ENCODE assay signal across 11 cellular contexts in the genomic region with DNA sequence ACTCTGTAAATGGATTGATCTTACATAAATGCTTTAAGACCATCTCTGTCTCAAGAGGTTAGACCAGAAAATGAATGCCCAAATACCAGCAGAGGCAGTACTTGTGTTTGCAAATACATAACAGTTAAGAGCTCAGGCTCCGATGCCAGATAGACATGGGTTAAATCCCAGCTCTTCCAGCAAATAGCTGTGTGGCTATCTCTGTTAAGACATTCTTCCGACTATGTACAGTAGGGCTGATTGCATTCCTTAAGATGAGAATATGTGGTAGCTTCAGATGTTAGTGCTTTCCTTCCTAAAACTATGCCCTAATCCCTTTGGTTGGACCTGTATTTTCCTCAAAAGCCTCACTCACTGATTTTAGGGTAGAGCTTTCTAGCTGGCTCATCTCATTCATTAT. TPM values are rescaled to one million over a fixed set of nuclear protein-coding genes. Genes with fewer than 3 reads are reported as not detected.
DNase-seq lines count a peak whose midpoint lies in the region; TF ChIP-seq lines count a peak whose summit lies in the region.
"Had no signal": no experiment of that assay in that cellular context is flagged by ENCODE, and none has a peak within 500 bp of the region (broad histone marks: within the 10 kb centered on the region; RNA-seq: fewer than 3 reads in every experiment).

No MANE protein-coding gene starts in this region.

- peak overlapping the region; percentile 83 for H3K4me3 Mint-ChIP-seq in activated CD4-positive, alpha-beta T cell treated with anti-CD3 and anti-CD28 coated beads, Interleukin-2, amount 10 ng/mL, durations not matched to agents 7 days and 5 days

- H3K79me2 ChIP-seq in Karpas-422 (ENCODE audit: low read length) (peaks cover 67% of the 10 kb centered on the region), trophoblast cell (ENCODE audit: control insufficient read depth, insufficient read depth, low read length, poor library complexity) (peaks cover 17% of the 10 kb centered on the region)

- peaks cover 6% of the 10 kb centered on the region; the same call in 1 of the 2 replicates for H4K20me1 ChIP-seq in Karpas-422 (ENCODE audit: insufficient read depth, low read depth, low read length)

- no peak overlapping the region for H2AK5ac ChIP-seq in trophoblast cell (ENCODE audit: low read length)

- no peak overlapping the region for H4K91ac ChIP-seq in trophoblast cell (ENCODE audit: low read depth, low read length)

- H3K4me2 ChIP-seq in Karpas-422 (ENCODE audit: low read depth, low read length, poor library complexity, severe bottlenecking) = peak overlapping the region; percentile 89
- H3K4me2 ChIP-seq in trophoblast cell (ENCODE audit: low read length) = peak overlapping the region; percentile 40

- no CpG with 5 or more reads among the region's 2 CpGs for WGBS in trophoblast cell (ENCODE audit: extremely low coverage, insufficient coverage, insufficient read length)

- H3K4me1 ChIP-seq in Karpas-422 (ENCODE audit: low read length) = peaks cover 54% of the 10 kb centered on the region
- H3K4me1 ChIP-seq in trophoblast cell (ENCODE audit: control insufficient read depth in 1 of 2, insufficient read depth in 2 of 2, low read length in 2 of 2) = peaks cover 0 to 8% of the 10 kb centered on the region in 2 experiments

- no peak for DNase-seq in activated CD4-positive, alpha-beta T cell treated with anti-CD3 and anti-CD28 coated beads, Interleukin-2, amount 10 ng/mL, durations not matched to agents 7 days and 5 days
- DNase-seq in activated CD4-positive, alpha-beta T cell treated with anti-CD3 and anti-CD28 coated beads, Interleukin-2, amount 50 U/mL, for 48 hours = no peak
- DNase-seq in Karpas-422 (no peak), coronary artery (ENCODE audit: low spot score) (no peak), trophoblast cell (no peak), dermis blood vessel endothelial cell (no peak), NCI-H226 (no peak), NCI-H2196 (lab: John Stamatoyannopoulos, UW; ENCODE audit: unreplicated experiment) (no peak)
- DNase-seq: activated CD4-positive, alpha-beta T cell treated with anti-CD3 and anti-CD28 coated beads, Interleukin-2, amount 50 U/mL, for 1 hour; activated naive CD8-positive, alpha-beta T cell treated with anti-CD3 and anti-CD28 coated beads, Interleukin-2, amount 10 ng/mL, durations not matched to agents 7 days and 5 days; stimulated activated naive CD4-positive, alpha-beta T cell treated with Interleukin-2 at 50 U/mL for 16 hours had no signal

- POLR2A ChIA-PET in activated CD4-positive, alpha-beta T cell treated with anti-CD3 and anti-CD28 coated beads, Interleukin-2, amount 10 ng/mL, durations not matched to agents 7 days and 5 days (lab: Charles Lee) = no interaction called here

- H3K9me3 Mint-ChIP-seq in activated CD4-positive, alpha-beta T cell treated with anti-CD3 and anti-CD28 coated beads, Interleukin-2, amount 10 ng/mL, durations not matched to agents 7 days and 5 days = no peaks in the 10 kb centered on the region
- H3K9me3 Mint-ChIP-seq: activated naive CD8-positive, alpha-beta T cell treated with anti-CD3 and anti-CD28 coated beads, Interleukin-2, amount 10 ng/mL, durations not matched to agents 7 days and 5 days had no signal

- H3K27ac Mint-ChIP-seq in activated CD4-positive, alpha-beta T cell treated with anti-CD3 and anti-CD28 coated beads, Interleukin-2, amount 10 ng/mL, durations not matched to agents 7 days and 5 days = no peak overlapping the region
- H3K27ac Mint-ChIP-seq: activated naive CD8-positive, alpha-beta T cell treated with anti-CD3 and anti-CD28 coated beads, Interleukin-2, amount 10 ng/mL, durations not matched to agents 7 days and 5 days had no signal

- peak overlapping the region; percentile 89 for H3K4me3 ChIP-seq in Karpas-422 (ENCODE audit: low read length)
- peak overlapping the region; percentile 4 for H3K4me3 ChIP-seq in coronary artery
- H3K4me3 ChIP-seq in trophoblast cell (ENCODE audit: low read depth, low read length) = no peak overlapping the region

- H3K27me3 Mint-ChIP-seq in activated CD4-positive, alpha-beta T cell treated with anti-CD3 and anti-CD28 coated beads, Interleukin-2, amount 10 ng/mL, durations not matched to agents 7 days and 5 days = peaks cover 2% of the 10 kb centered on the region

- no peak overlapping the region for H3K4ac ChIP-seq in trophoblast cell (ENCODE audit: low read depth, low read length)

- H2BK5ac ChIP-seq in trophoblast cell (ENCODE audit: low read depth, low read length, poor library complexity) = no peak overlapping the region

- no peak overlapping the region for H3K18ac ChIP-seq in trophoblast cell (ENCODE audit: low read length)

- H2AFZ ChIP-seq in Karpas-422 (ENCODE audit: low read length) = no peak overlapping the region
- H2AFZ ChIP-seq in trophoblast cell (ENCODE audit: insufficient read depth, low read length, poor library complexity) = no peak overlapping the region

- H3K9me3 ChIP-seq in Karpas-422 (ENCODE audit: low read length) (no peaks in the 10 kb centered on the region), trophoblast cell (ENCODE audit: insufficient read depth, low read depth, low read length) (no peaks in the 10 kb centered on the region)

- H3K27ac ChIP-seq in Karpas-422 (ENCODE audit: low read length) (peak overlapping the region; percentile 29; the same call in 1 of the 2 replicates), coronary artery (no peak overlapping the region), trophoblast cell (ENCODE audit: low read depth, low read length) (no peak overlapping the region)

- H3K23ac ChIP-seq in trophoblast cell (ENCODE audit: low read length) = no peak overlapping the region

- H3K4me1 Mint-ChIP-seq in activated CD4-positive, alpha-beta T cell treated with anti-CD3 and anti-CD28 coated beads, Interleukin-2, amount 10 ng/mL, durations not matched to agents 7 days and 5 days = peaks cover 34% of the 10 kb centered on the region

- H3K9me2 ChIP-seq in Karpas-422 (replicated peaks; ENCODE audit: insufficient read depth, low read length) = no peaks in the 10 kb centered on the region

- H4K8ac ChIP-seq in trophoblast cell (ENCODE audit: low read depth, low read length) = no peak overlapping the region

- peaks cover 13% of the 10 kb centered on the region for H3K79me1 ChIP-seq in trophoblast cell (ENCODE audit: low read length)

- peaks cover 11% of the 10 kb centered on the region for H3K36me3 Mint-ChIP-seq in activated CD4-positive, alpha-beta T cell treated with anti-CD3 and anti-CD28 coated beads, Interleukin-2, amount 10 ng/mL, durations not matched to agents 7 days and 5 days (ENCODE audit: low read depth)

- H3K9ac ChIP-seq in Karpas-422 (ENCODE audit: low read length) (peak overlapping the region; percentile 94), trophoblast cell (ENCODE audit: low read length) (no peak overlapping the region)

- CTCF ChIA-PET in activated CD4-positive, alpha-beta T cell treated with anti-CD3 and anti-CD28 coated beads, Interleukin-2, amount 10 ng/mL, durations not matched to agents 7 days and 5 days (lab: Charles Lee) = interaction anchor here (0.5 to 4.1 kb wide), 6 partner anchors 9 to 271 kb away, joined by 3 to 18 read pairs (median 6); no protein-coding TSS in a partner anchor

- no peaks in the 10 kb centered on the region for H3K36me3 ChIP-seq in Karpas-422 (ENCODE audit: insufficient read depth, low read length)
- H3K36me3 ChIP-seq in trophoblast cell (ENCODE audit: control insufficient read depth in 1 of 2, insufficient read depth in 2 of 2, low read length in 2 of 2) = peaks cover 0 to 3% of the 10 kb centered on the region in 2 experiments

- TF ChIP-seq CTCF in coronary artery (IDR thresholded peaks at IDR 0.05) = no peak

- H2BK120ac ChIP-seq in trophoblast cell (ENCODE audit: insufficient read depth, low read length, poor library complexity) = no peak overlapping the region

- no peak overlapping the region for H2BK12ac ChIP-seq in trophoblast cell (ENCODE audit: low read length)

- H3K27me3 ChIP-seq in Karpas-422 (ENCODE audit: low read length) (no peaks in the 10 kb centered on the region), trophoblast cell (ENCODE audit: insufficient read depth, low read length) (no peaks in the 10 kb centered on the region)

- H3K14ac ChIP-seq in trophoblast cell (ENCODE audit: low read length) = no peak overlapping the region

- no peak overlapping the region for H4K12ac ChIP-seq in trophoblast cell (ENCODE audit: low read depth, low read length)

RNA-seq across cellular contexts. Expression of a gene that starts 2.2 kb away (rescaled TPM):
- total RNA-seq in activated CD4-positive, alpha-beta T cell treated with anti-CD3 and anti-CD28 coated beads, Interleukin-2, amount 10 ng/mL, durations not matched to agents 7 days and 5 days = 10 to 100 TPM; 21.7 to 29.0 TPM
- 11.1 and 56.2 TPM in 2 replicates for total RNA-seq in Karpas-422 (2014; rRNA removed; shearing (Covaris generic); ENCODE audit: low replicate concordance)
- polyA plus RNA-seq in trophoblast cell (2013) = 13.3 and 13.9 TPM in 2 replicates
- 35.4 and 49.2 TPM in 2 replicates for total RNA-seq in dermis blood vessel endothelial cell

RNA-seq across cellular contexts. Expression of a gene that starts 21.3 kb away (rescaled TPM):
- total RNA-seq in activated CD4-positive, alpha-beta T cell treated with anti-CD3 and anti-CD28 coated beads, Interleukin-2, amount 10 ng/mL, durations not matched to agents 7 days and 5 days = 100 to 1,000 TPM in 1 of 2 experiments, 10 to 100 TPM in 1; 89.8 to 105 TPM
- 9.1 and 14.2 TPM in 2 replicates for total RNA-seq in Karpas-422 (2014; rRNA removed; shearing (Covaris generic); ENCODE audit: low replicate concordance)
- 16.6 and 18.0 TPM in 2 replicates for polyA plus RNA-seq in trophoblast cell (2013)
- total RNA-seq in dermis blood vessel endothelial cell = 8.8 and 41.7 TPM in 2 replicates
